ENCODE assay signal across 1 cellular context in the genomic region with DNA sequence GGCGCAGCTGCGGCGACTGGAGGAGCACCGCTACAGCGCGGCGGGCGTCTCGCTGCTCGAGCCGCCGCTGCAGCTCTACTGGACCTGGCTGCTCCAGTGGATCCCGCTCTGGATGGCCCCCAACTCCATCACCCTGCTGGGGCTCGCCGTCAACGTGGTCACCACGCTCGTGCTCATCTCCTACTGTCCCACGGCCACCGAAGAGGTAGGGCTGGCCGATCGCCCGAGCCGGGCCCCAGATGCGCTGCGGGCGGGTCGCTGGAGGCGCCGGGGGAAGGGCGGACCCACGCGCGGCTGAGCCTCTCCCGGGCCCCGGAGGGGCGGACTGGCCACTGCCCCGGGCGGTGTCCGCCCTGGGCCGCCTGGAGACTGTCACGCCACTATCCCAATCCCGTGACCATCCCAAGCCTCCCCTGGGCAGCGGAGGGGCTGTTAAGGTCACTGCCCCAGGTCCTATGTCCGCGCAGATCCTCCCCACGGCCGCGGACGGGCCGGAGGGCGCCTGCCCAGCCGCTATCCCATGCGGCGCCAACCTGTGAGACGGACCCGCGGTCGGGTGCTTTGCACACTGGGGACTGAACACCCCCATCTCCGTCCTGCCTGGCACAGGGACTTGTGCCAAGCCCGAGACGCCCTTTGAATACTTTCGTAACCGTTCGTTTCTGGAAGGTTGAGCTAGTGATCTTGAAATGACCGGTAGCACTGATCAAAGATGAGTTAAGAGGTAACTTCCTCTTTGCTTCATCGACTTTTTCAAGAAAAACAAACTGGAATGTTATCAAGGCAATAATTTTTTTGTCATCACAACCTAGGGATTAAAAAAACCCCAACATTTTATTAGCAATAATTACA.
TF ChIP-seq lines count a peak whose summit lies in the region.

No MANE protein-coding gene starts in this region.

TF ChIP-seq in HepG2, 621 proteins besides CTCF, POLR2A, EP300 and RAD21 (continued from another document and continues in another):
- TF ChIP-seq, protein P1, sequence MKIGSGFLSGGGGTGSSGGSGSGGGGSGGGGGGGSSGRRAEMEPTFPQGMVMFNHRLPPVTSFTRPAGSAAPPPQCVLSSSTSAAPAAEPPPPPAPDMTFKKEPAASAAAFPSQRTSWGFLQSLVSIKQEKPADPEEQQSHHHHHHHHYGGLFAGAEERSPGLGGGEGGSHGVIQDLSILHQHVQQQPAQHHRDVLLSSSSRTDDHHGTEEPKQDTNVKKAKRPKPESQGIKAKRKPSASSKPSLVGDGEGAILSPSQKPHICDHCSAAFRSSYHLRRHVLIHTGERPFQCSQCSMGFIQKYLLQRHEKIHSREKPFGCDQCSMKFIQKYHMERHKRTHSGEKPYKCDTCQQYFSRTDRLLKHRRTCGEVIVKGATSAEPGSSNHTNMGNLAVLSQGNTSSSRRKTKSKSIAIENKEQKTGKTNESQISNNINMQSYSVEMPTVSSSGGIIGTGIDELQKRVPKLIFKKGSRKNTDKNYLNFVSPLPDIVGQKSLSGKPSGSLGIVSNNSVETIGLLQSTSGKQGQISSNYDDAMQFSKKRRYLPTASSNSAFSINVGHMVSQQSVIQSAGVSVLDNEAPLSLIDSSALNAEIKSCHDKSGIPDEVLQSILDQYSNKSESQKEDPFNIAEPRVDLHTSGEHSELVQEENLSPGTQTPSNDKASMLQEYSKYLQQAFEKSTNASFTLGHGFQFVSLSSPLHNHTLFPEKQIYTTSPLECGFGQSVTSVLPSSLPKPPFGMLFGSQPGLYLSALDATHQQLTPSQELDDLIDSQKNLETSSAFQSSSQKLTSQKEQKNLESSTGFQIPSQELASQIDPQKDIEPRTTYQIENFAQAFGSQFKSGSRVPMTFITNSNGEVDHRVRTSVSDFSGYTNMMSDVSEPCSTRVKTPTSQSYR (CRISPR knock-in tag; IDR thresholded peaks at IDR 0.05; ENCODE audit: borderline replicate concordance) = no peak
- TF ChIP-seq RARA (CRISPR knock-in tag; IDR thresholded peaks at IDR 0.05) (peak; percentile 42; the same call in 1 of the 2 replicates), FLYWCH1 (CRISPR knock-in tag; IDR thresholded peaks at IDR 0.05) (no peak), ZNF670 (CRISPR knock-in tag; IDR thresholded peaks at IDR 0.05; ENCODE audit: borderline replicate concordance) (no peak), HOXA5 (CRISPR knock-in tag; IDR thresholded peaks at IDR 0.05) (no peak), PRMT3 (CRISPR knock-in tag; IDR thresholded peaks at IDR 0.05; ENCODE audit: borderline replicate concordance, low read depth) (no peak), MEIS1 (CRISPR knock-in tag; IDR thresholded peaks at IDR 0.05; ENCODE audit: borderline replicate concordance) (no peak), HDAC1 (CRISPR knock-in tag; IDR thresholded peaks at IDR 0.05) (peak; percentile 75), ARID2 (CRISPR knock-in tag; IDR thresholded peaks at IDR 0.05; ENCODE audit: borderline replicate concordance) (no peak), ZNF331 (CRISPR knock-in tag; IDR thresholded peaks at IDR 0.05) (no peak), RXRA (CRISPR knock-in tag; IDR thresholded peaks at IDR 0.05) (peak; percentile 33; the same call in 1 of the 2 replicates), ZNF674 (CRISPR knock-in tag; IDR thresholded peaks at IDR 0.05; ENCODE audit: low read depth) (no peak), SSRP1 (CRISPR knock-in tag; IDR thresholded peaks at IDR 0.05) (no peak), SMYD3 (CRISPR knock-in tag; IDR thresholded peaks at IDR 0.05) (no peak), ZNF230 (CRISPR knock-in tag; IDR thresholded peaks at IDR 0.05) (no peak), REL (CRISPR knock-in tag; conservative IDR thresholded peaks at IDR 0.05) (no peak), MBNL3 (CRISPR knock-in tag; conservative IDR thresholded peaks at IDR 0.05) (no peak), ZNF121 (CRISPR knock-in tag; IDR thresholded peaks at IDR 0.05) (no peak), GABPA (IDR thresholded peaks at IDR 0.05; ENCODE audit: low read depth, low read length) (no peak), GABPA (CRISPR knock-in tag; IDR thresholded peaks at IDR 0.05; ENCODE audit: low read depth) (no peak; the same call in 1 of the 2 replicates), MYNN (CRISPR knock-in tag; IDR thresholded peaks at IDR 0.05; ENCODE audit: low read depth) (no peak), ZNF747 (CRISPR knock-in tag; IDR thresholded peaks at IDR 0.05; ENCODE audit: borderline replicate concordance) (no peak), ZNF629 (CRISPR knock-in tag; conservative IDR thresholded peaks at IDR 0.05) (no peak), ZNF841 (CRISPR knock-in tag; IDR thresholded peaks at IDR 0.05; ENCODE audit: borderline replicate concordance) (0 out of 2 replicates have a peak, but pooled peaks have one; percentile 43), GZF1 (CRISPR knock-in tag; IDR thresholded peaks at IDR 0.05) (no peak), ZFP36L2 (CRISPR knock-in tag; IDR thresholded peaks at IDR 0.05) (no peak), ZNF101 (CRISPR knock-in tag; IDR thresholded peaks at IDR 0.05; ENCODE audit: borderline replicate concordance, low read depth) (no peak), NAIF1 (CRISPR knock-in tag; IDR thresholded peaks at IDR 0.05; ENCODE audit: borderline replicate concordance) (no peak), RBFOX2 (IDR thresholded peaks at IDR 0.05; ENCODE audit: low read depth, low read length) (peak; percentile 93), ZNF33B (CRISPR knock-in tag; IDR thresholded peaks at IDR 0.05) (no peak), ZKSCAN8 (CRISPR knock-in tag; IDR thresholded peaks at IDR 0.05; ENCODE audit: borderline replicate concordance) (no peak), ZNF430 (CRISPR knock-in tag; IDR thresholded peaks at IDR 0.05) (no peak; the same call in 1 of the 2 replicates), SOX13 (IDR thresholded peaks at IDR 0.05) (no peak), SOX13 (CRISPR knock-in tag; conservative IDR thresholded peaks at IDR 0.05 in 1 of 2, IDR thresholded peaks at IDR 0.05 in 1 of 2) (no peak)
- TF ChIP-seq, protein P2, sequence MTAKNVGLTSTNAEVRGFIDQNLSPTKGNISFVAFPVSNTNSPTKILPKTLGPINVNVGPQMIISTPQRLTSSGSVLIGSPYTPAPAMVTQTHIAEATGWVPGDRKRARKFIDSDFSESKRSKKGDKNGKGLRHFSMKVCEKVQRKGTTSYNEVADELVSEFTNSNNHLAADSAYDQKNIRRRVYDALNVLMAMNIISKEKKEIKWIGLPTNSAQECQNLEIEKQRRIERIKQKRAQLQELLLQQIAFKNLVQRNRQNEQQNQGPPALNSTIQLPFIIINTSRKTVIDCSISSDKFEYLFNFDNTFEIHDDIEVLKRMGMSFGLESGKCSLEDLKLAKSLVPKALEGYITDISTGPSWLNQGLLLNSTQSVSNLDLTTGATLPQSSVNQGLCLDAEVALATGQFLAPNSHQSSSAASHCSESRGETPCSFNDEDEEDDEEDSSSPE (CRISPR knock-in tag; IDR thresholded peaks at IDR 0.05) = no peak
- TF ChIP-seq, protein P3, sequence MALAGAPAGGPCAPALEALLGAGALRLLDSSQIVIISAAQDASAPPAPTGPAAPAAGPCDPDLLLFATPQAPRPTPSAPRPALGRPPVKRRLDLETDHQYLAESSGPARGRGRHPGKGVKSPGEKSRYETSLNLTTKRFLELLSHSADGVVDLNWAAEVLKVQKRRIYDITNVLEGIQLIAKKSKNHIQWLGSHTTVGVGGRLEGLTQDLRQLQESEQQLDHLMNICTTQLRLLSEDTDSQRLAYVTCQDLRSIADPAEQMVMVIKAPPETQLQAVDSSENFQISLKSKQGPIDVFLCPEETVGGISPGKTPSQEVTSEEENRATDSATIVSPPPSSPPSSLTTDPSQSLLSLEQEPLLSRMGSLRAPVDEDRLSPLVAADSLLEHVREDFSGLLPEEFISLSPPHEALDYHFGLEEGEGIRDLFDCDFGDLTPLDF (CRISPR knock-in tag; IDR thresholded peaks at IDR 0.05) = no peak
- TF ChIP-seq, protein P4, sequence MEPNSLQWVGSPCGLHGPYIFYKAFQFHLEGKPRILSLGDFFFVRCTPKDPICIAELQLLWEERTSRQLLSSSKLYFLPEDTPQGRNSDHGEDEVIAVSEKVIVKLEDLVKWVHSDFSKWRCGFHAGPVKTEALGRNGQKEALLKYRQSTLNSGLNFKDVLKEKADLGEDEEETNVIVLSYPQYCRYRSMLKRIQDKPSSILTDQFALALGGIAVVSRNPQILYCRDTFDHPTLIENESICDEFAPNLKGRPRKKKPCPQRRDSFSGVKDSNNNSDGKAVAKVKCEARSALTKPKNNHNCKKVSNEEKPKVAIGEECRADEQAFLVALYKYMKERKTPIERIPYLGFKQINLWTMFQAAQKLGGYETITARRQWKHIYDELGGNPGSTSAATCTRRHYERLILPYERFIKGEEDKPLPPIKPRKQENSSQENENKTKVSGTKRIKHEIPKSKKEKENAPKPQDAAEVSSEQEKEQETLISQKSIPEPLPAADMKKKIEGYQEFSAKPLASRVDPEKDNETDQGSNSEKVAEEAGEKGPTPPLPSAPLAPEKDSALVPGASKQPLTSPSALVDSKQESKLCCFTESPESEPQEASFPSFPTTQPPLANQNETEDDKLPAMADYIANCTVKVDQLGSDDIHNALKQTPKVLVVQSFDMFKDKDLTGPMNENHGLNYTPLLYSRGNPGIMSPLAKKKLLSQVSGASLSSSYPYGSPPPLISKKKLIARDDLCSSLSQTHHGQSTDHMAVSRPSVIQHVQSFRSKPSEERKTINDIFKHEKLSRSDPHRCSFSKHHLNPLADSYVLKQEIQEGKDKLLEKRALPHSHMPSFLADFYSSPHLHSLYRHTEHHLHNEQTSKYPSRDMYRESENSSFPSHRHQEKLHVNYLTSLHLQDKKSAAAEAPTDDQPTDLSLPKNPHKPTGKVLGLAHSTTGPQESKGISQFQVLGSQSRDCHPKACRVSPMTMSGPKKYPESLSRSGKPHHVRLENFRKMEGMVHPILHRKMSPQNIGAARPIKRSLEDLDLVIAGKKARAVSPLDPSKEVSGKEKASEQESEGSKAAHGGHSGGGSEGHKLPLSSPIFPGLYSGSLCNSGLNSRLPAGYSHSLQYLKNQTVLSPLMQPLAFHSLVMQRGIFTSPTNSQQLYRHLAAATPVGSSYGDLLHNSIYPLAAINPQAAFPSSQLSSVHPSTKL (CRISPR knock-in tag; IDR thresholded peaks at IDR 0.05) = no peak; the same call in 1 of the 2 replicates
- TF ChIP-seq, protein P5, sequence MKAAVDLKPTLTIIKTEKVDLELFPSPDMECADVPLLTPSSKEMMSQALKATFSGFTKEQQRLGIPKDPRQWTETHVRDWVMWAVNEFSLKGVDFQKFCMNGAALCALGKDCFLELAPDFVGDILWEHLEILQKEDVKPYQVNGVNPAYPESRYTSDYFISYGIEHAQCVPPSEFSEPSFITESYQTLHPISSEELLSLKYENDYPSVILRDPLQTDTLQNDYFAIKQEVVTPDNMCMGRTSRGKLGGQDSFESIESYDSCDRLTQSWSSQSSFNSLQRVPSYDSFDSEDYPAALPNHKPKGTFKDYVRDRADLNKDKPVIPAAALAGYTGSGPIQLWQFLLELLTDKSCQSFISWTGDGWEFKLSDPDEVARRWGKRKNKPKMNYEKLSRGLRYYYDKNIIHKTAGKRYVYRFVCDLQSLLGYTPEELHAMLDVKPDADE (CRISPR knock-in tag; IDR thresholded peaks at IDR 0.05) = no peak
- TF ChIP-seq, protein P6, sequence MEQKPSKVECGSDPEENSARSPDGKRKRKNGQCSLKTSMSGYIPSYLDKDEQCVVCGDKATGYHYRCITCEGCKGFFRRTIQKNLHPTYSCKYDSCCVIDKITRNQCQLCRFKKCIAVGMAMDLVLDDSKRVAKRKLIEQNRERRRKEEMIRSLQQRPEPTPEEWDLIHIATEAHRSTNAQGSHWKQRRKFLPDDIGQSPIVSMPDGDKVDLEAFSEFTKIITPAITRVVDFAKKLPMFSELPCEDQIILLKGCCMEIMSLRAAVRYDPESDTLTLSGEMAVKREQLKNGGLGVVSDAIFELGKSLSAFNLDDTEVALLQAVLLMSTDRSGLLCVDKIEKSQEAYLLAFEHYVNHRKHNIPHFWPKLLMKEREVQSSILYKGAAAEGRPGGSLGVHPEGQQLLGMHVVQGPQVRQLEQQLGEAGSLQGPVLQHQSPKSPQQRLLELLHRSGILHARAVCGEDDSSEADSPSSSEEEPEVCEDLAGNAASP (CRISPR knock-in tag; IDR thresholded peaks at IDR 0.05; ENCODE audit: borderline replicate concordance) = no peak
- TF ChIP-seq, protein P7, sequence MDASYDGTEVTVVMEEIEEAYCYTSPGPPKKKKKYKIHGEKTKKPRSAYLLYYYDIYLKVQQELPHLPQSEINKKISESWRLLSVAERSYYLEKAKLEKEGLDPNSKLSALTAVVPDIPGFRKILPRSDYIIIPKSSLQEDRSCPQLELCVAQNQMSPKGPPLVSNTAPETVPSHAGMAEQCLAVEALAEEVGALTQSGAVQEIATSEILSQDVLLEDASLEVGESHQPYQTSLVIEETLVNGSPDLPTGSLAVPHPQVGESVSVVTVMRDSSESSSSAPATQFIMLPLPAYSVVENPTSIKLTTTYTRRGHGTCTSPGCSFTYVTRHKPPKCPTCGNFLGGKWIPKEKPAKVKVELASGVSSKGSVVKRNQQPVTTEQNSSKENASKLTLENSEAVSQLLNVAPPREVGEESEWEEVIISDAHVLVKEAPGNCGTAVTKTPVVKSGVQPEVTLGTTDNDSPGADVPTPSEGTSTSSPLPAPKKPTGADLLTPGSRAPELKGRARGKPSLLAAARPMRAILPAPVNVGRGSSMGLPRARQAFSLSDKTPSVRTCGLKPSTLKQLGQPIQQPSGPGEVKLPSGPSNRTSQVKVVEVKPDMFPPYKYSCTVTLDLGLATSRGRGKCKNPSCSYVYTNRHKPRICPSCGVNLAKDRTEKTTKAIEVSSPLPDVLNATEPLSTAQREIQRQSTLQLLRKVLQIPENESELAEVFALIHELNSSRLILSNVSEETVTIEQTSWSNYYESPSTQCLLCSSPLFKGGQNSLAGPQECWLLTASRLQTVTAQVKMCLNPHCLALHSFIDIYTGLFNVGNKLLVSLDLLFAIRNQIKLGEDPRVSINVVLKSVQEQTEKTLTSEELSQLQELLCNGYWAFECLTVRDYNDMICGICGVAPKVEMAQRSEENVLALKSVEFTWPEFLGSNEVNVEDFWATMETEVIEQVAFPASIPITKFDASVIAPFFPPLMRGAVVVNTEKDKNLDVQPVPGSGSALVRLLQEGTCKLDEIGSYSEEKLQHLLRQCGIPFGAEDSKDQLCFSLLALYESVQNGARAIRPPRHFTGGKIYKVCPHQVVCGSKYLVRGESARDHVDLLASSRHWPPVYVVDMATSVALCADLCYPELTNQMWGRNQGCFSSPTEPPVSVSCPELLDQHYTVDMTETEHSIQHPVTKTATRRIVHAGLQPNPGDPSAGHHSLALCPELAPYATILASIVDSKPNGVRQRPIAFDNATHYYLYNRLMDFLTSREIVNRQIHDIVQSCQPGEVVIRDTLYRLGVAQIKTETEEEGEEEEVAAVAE (CRISPR knock-in tag; IDR thresholded peaks at IDR 0.05; ENCODE audit: borderline replicate concordance) = no peak
- TF ChIP-seq, protein P8, sequence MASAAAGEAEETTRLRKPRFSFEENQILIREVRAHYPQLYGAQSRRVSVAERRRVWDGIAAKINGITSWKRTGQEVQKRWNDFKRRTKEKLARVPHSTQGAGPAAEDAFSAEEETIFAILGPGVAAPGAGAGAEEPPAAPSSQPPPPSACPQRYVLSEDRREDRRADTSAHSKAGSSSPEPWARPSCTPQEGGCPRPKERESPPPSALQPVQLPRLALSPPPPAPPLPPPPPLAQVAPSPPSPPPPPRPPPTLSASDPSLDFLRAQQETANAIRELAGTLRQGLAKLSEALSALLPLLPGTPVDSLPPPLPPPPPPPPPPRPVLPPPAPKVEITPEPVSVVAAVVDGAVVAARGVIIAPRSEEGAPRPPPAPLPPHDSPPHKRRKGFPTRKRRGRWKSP (CRISPR knock-in tag; IDR thresholded peaks at IDR 0.05) = no peak
- TF ChIP-seq, protein P9, sequence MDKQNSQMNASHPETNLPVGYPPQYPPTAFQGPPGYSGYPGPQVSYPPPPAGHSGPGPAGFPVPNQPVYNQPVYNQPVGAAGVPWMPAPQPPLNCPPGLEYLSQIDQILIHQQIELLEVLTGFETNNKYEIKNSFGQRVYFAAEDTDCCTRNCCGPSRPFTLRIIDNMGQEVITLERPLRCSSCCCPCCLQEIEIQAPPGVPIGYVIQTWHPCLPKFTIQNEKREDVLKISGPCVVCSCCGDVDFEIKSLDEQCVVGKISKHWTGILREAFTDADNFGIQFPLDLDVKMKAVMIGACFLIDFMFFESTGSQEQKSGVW (CRISPR knock-in tag; IDR thresholded peaks at IDR 0.05; ENCODE audit: borderline replicate concordance) = no peak
